Comparison of ENCODE assay signal across 11 cellular contexts in the genomic region with DNA sequence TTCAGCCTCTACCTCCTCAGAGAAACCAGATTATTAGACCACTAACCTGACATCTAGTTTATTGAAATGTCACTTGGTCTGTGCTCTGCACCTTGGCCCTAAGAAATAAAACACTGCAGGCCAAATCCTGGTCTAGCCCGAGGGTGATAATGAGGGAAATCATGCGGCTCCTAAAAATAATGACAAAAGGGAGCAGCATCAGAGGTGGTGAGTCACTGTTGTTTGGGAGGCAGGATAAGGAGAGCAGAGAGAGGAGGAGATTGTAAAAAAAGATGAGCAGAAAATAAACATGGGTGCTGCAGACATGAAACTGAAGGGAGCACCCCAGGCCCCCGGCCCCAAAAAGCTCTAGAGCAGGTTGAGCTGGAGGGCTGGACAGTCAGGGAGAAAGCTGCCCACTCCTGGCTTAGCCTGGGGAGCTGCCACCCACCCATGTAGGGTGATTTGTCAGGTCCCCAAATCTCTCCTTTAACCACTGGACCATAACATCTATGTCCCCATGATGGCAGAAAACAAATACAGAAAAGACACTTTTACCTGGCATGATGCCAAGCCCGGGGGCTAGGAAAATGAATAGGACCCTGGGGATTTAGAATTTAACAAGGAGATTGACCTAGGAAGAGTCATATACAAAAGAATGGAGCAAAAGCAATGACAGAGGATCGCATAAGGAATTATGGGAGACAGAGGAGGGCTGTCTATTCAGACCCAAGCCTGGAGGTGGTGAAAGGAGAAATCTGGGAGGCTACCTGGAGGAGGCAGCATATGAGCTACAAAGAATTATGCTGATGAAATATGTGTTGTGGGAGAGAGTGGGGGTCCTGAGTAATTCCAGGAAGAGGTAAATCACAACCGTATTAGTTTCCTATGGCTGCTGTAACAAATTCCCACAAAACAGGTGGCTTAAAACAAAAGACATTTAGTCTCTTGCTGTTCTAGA.
DNase-seq lines count a peak whose midpoint lies in the region; ATAC-seq lines count a peak whose summit lies in the region.
"Had no signal": no experiment of that assay in that cellular context is flagged by ENCODE, and none has a peak within 500 bp of the region (broad histone marks: within the 10 kb centered on the region; RNA-seq: fewer than 3 reads in every experiment).

No MANE protein-coding gene starts in this region.

- DNase-seq in NCI-H2171 treated with DMSO at 0.1 percent for 48 hours (lab: John Stamatoyannopoulos, UW) (peak; percentile 32), NCI-H2171 (lab: John Stamatoyannopoulos, UW) (no peak), M059J (ENCODE audit: low read depth) (peak; percentile 89), adipocyte (ENCODE audit: low read depth) (peak; percentile 24), putamen (ENCODE audit: low spot score) (peak; percentile 33)
- DNase-seq: activated naive CD4-positive, alpha-beta T cell; heart left ventricle; NCI-H1930 had no signal

- no peaks in the 10 kb centered on the region for H3K27me3 ChIP-seq in adipocyte (replicated peaks; ENCODE audit: control insufficient read depth, insufficient read depth, low read length)
- H3K27me3 ChIP-seq: heart left ventricle had no signal

- ATAC-seq in HG03432 (IDR thresholded peaks at IDR 0.05; ENCODE audit: unreplicated experiment), result no peak
- ATAC-seq in HG03139 (IDR thresholded peaks at IDR 0.05; ENCODE audit: unreplicated experiment), result no peak
- no peak for ATAC-seq in GM21619 (IDR thresholded peaks at IDR 0.05; ENCODE audit: unreplicated experiment)
- ATAC-seq: heart left ventricle had no signal

- peaks cover 22% of the 10 kb centered on the region for H3K4me1 ChIP-seq in adipocyte (ENCODE audit: control insufficient read depth, insufficient read depth, low read length)

- no peaks in the 10 kb centered on the region for H3K9me3 ChIP-seq in adipocyte (ENCODE audit: control insufficient read depth, low read length)
- H3K9me3 ChIP-seq: heart left ventricle had no signal

- no peaks in the 10 kb centered on the region for H3K36me3 ChIP-seq in adipocyte (ENCODE audit: control insufficient read depth, insufficient read depth, low read length, severe bottlenecking)
- H3K36me3 ChIP-seq: heart left ventricle had no signal

- no peak overlapping the region for H3K4me3 ChIP-seq in adipocyte (ENCODE audit: low read length)
- H3K4me3 ChIP-seq: heart left ventricle had no signal

- H3K9ac ChIP-seq in adipocyte (ENCODE audit: low read length), result no peak overlapping the region
